ENCODE assay signal across 8 cellular contexts in the genomic region with DNA sequence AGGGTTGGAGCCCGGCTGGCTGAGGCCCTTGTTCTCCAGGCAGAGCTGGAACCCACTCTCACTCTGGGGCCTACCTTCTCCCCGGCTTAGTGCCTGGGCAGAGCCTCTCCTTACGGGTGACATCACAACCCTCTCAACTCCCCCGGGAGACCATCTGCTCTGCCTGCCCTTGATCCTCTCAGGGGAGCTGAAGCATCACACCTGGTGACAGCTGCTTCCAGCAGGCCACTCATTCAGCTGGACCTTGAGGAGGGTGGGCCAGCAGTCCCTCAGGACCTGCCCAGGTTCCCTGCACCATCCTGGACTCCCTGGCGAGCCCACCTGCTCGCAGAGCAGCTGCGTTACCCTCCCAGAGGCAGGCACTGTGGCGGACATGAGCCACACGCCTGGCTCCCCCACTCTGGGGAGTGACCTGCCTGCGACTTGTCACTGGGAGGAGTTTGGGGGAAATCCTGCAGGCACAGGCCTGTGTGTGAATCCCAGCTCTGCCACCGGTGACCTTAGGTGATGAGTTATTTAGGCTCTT. TPM values are rescaled to one million over a fixed set of nuclear protein-coding genes. Genes with fewer than 3 reads are reported as not detected.
DNase-seq lines count a peak whose midpoint lies in the region; ATAC-seq and TF ChIP-seq lines count a peak whose summit lies in the region.

No MANE protein-coding gene starts in this region.

- no peak for TF ChIP-seq POLR2A in right lobe of liver (IDR thresholded peaks at IDR 0.05)

- no peaks in the 10 kb centered on the region for H3K27me3 ChIP-seq in right lobe of liver

- DNase-seq in right lobe of liver, result peak in 2 of 3 donors; percentile 30 to 56
- DNase-seq in OCI-M2 (lab: John Stamatoyannopoulos, UW; ENCODE audit: unreplicated experiment), result no peak
- DNase-seq in activated CD4-positive, CD25-positive, alpha-beta regulatory T cell (lab: John Stamatoyannopoulos, UW), result no peak
- DNase-seq in anterior cingulate cortex (lab: John Stamatoyannopoulos, UW), result no peak

- H3K27ac ChIP-seq in VCaP (peak overlapping the region; percentile 54), right lobe of liver (peak overlapping the region; percentile 73 to 89 (median 78))

- no peak for TF ChIP-seq CTCF in VCaP (conservative IDR thresholded peaks at IDR 0.05)
- no peak for TF ChIP-seq CTCF in right lobe of liver (IDR thresholded peaks at IDR 0.05)

- H3K27ac Mint-ChIP-seq in activated T-helper 17 cell treated with anti-CD3 and anti-CD28 coated beads, Interleukin-2, amount 50 U/mL, for 72 hours, result no peak overlapping the region

- peaks cover 7% of the 10 kb centered on the region for H3K4me1 Mint-ChIP-seq in activated T-helper 17 cell treated with anti-CD3 and anti-CD28 coated beads, Interleukin-2, amount 50 U/mL, for 72 hours

- no CpG with 5 or more reads among the region's 11 CpGs for WGBS in right lobe of liver (ENCODE audit: insufficient coverage, low coverage, low lambda C conversion rate, missing lambda C conversion rate)

- H3K4me3 ChIP-seq in right lobe of liver, result no peak overlapping the region

- peak; percentile 71 for ATAC-seq in GM19043 (IDR thresholded peaks at IDR 0.05; ENCODE audit: low read depth, unreplicated experiment)
- peak; percentile 68 for ATAC-seq in HG03457 (IDR thresholded peaks at IDR 0.05; ENCODE audit: unreplicated experiment)
- peak in 1 of 4 donors; percentile 5 for ATAC-seq in right lobe of liver
- ATAC-seq in activated T-helper 17 cell treated with anti-CD3 and anti-CD28 coated beads, Interleukin-2, amount 50 U/mL, for 72 hours (replicated peaks), result no peak

- no peaks in the 10 kb centered on the region for H3K27me3 Mint-ChIP-seq in activated T-helper 17 cell treated with anti-CD3 and anti-CD28 coated beads, Interleukin-2, amount 50 U/mL, for 72 hours

- intact Hi-C loops in right lobe of liver (cut with DNase I), result no loop called here

- H3K4me3 Mint-ChIP-seq in activated T-helper 17 cell treated with anti-CD3 and anti-CD28 coated beads, Interleukin-2, amount 50 U/mL, for 72 hours, result no peak overlapping the region

- H3K9me3 Mint-ChIP-seq in activated T-helper 17 cell treated with anti-CD3 and anti-CD28 coated beads, Interleukin-2, amount 50 U/mL, for 72 hours, result no peaks in the 10 kb centered on the region

- no peaks in the 10 kb centered on the region for H3K36me3 Mint-ChIP-seq in activated T-helper 17 cell treated with anti-CD3 and anti-CD28 coated beads, Interleukin-2, amount 50 U/mL, for 72 hours (ENCODE audit: low read depth)

- no peaks in the 10 kb centered on the region for H3K9me3 ChIP-seq in right lobe of liver

- no peaks in the 10 kb centered on the region for H3K36me3 ChIP-seq in right lobe of liver

- peaks cover 4 to 63% (median 41%) of the 10 kb centered on the region in 4 donors for H3K4me1 ChIP-seq in right lobe of liver

RNA-seq across cellular contexts. Expression of a gene that starts 13.1 kb away (rescaled TPM):
- 10 to 100 TPM; 18.0 to 53.5 (median 31.0) TPM for total RNA-seq in right lobe of liver
- total RNA-seq in activated T-helper 17 cell treated with anti-CD3 and anti-CD28 coated beads, Interleukin-2, amount 50 U/mL, for 72 hours, result 1 to 10 TPM; 3.8 to 7.8 TPM

Comparison
In these comparisons a context has a peak if more than half of its experiments do, and no peak if none do; other contexts are left out.
1. DNase-seq: peak in right lobe of liver (2 of 3); none in OCI-M2 (single experiment), activated CD4-positive, CD25-positive, alpha-beta regulatory T cell (0 of 4) and anterior cingulate cortex (0 of 58).